In the genomic region with DNA sequence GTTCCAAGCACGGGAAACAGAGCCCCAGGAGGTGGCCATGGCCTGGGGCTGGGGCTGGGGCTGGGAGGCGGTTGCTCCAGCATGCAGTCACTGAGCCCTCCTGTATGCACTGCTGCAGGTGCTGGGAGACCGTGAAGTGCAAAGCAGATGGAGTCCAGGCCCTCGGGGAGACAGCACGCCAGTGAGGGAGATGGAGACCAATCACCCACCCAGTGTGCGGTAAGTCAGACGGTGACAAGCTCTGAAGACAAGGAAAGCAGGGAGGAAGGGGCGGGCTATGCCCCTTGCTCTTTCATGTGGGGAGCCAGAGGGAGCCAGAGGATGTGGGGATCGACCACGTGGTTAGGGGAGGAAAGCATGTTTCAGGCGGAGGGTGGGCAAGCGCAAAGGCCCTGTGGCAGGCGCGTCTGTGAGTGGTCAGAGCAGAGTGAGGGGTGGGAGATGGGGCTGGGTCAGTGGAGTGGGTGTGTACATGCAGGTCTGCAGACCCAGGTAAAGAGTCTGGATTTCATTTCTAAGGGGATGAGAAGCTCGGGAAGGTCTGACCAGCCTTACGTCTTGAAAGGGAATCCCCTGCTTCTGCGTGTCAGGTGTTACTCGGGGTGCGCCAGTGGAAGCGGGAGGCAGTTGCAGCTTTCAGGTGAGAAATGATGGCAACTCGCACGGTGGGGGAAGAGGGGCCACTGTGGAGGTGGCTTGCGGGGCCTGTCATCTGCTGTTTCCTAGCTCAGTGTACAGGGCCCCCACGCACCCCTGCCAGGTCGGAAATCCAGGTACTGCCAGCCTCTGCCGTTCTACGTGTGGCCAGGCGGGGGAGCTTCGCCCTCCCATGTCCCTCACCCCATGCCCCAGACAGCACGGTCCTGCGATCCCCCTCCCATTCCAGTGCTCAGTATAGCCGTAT, we compare ENCODE assay signal across 8 cellular contexts. TPM values are rescaled to one million over a fixed set of nuclear protein-coding genes. Genes with fewer than 3 reads are reported as not detected.
A peak's percentile ranks its signal among the peaks of the same experiment; 100 is the strongest.
DNase-seq lines count a peak whose midpoint lies in the region; ATAC-seq and TF ChIP-seq lines count a peak whose summit lies in the region.

No MANE protein-coding gene starts in this region.

- no peaks in the 10 kb centered on the region for H3K27me3 Mint-ChIP-seq in central memory CD8-positive, alpha-beta T cell
- no peaks in the 10 kb centered on the region for H3K27me3 Mint-ChIP-seq in naive B cell

- DNase-seq in DMS 273 (lab: John Stamatoyannopoulos, UW; ENCODE audit: unreplicated experiment) (peak; percentile 62), DMS 273 treated with DMSO at 0.1 percent for 48 hours (lab: John Stamatoyannopoulos, UW) (no peak), RPMI8226 (peak; percentile 28), naive B cell (no peak), omental fat pad (ENCODE audit: low spot score) (no peak), DMS153 treated with DMSO at 0.1 percent for 48 hours (lab: John Stamatoyannopoulos, UW; ENCODE audit: unreplicated experiment) (no peak)
- no peak for DNase-seq in central memory CD8-positive, alpha-beta T cell (ENCODE audit: low spot score in 2 of 2)

- H3K27ac Mint-ChIP-seq in central memory CD8-positive, alpha-beta T cell (ENCODE audit: low read depth), result peak overlapping the region; percentile 15
- peak overlapping the region in 1 of 6 donors; percentile 37 for H3K27ac Mint-ChIP-seq in naive B cell

- ATAC-seq in central memory CD8-positive, alpha-beta T cell (replicated peaks; ENCODE audit: extremely low read depth, poor library complexity, severe bottlenecking), result peak; percentile 60
- ATAC-seq in naive B cell (ENCODE audit: low read depth in 2 of 2), result peak; percentile 61 to 75
- no peak for ATAC-seq in omental fat pad (ENCODE audit: low FRiP score)
- ATAC-seq in GM18909 (IDR thresholded peaks at IDR 0.05; ENCODE audit: poor library complexity, unreplicated experiment), result no peak

- peaks cover 23% of the 10 kb centered on the region for H3K4me1 Mint-ChIP-seq in central memory CD8-positive, alpha-beta T cell
- no peaks in the 10 kb centered on the region for H3K4me1 Mint-ChIP-seq in naive B cell

- peaks cover 7% of the 10 kb centered on the region for H3K36me3 Mint-ChIP-seq in central memory CD8-positive, alpha-beta T cell (ENCODE audit: insufficient read depth)
- H3K36me3 Mint-ChIP-seq in naive B cell, result no peaks in the 10 kb centered on the region

- no peaks in the 10 kb centered on the region for H3K9me3 Mint-ChIP-seq in central memory CD8-positive, alpha-beta T cell
- H3K9me3 Mint-ChIP-seq in naive B cell, result no peaks in the 10 kb centered on the region

- peak overlapping the region; percentile 39 for H3K4me3 Mint-ChIP-seq in central memory CD8-positive, alpha-beta T cell
- no peak overlapping the region for H3K4me3 Mint-ChIP-seq in naive B cell

- no peak for TF ChIP-seq CTCF in omental fat pad (IDR thresholded peaks at IDR 0.05)

RNA-seq across cellular contexts. Expression of gene RRM2, which starts 19.4 kb away (rescaled TPM):
- polyA plus RNA-seq in naive B cell (ENCODE audit: low read depth in 6 of 6), result under 1 TPM in 2 of 6 donors, not detected in 4; 0.15 to 0.24 TPM
- total RNA-seq in omental fat pad, result 1 to 10 TPM in 3 of 4 donors, under 1 TPM in 1; 0.46 to 9.8 (median 1.5) TPM

Comparison
In these comparisons a context has a peak if more than half of its experiments do, and no peak if none do; other contexts are left out.
1. DNase-seq: peak in DMS 273 (single experiment) and RPMI8226 (single experiment); none in DMS 273 treated with DMSO at 0.1 percent for 48 hours (single experiment), central memory CD8-positive, alpha-beta T cell (0 of 2), naive B cell (single experiment), omental fat pad (single experiment) and DMS153 treated with DMSO at 0.1 percent for 48 hours (single experiment).
2. ATAC-seq: peak in central memory CD8-positive, alpha-beta T cell (single experiment) and naive B cell (2 of 2); none in omental fat pad (single experiment) and GM18909 (single experiment).